In the genomic region with DNA sequence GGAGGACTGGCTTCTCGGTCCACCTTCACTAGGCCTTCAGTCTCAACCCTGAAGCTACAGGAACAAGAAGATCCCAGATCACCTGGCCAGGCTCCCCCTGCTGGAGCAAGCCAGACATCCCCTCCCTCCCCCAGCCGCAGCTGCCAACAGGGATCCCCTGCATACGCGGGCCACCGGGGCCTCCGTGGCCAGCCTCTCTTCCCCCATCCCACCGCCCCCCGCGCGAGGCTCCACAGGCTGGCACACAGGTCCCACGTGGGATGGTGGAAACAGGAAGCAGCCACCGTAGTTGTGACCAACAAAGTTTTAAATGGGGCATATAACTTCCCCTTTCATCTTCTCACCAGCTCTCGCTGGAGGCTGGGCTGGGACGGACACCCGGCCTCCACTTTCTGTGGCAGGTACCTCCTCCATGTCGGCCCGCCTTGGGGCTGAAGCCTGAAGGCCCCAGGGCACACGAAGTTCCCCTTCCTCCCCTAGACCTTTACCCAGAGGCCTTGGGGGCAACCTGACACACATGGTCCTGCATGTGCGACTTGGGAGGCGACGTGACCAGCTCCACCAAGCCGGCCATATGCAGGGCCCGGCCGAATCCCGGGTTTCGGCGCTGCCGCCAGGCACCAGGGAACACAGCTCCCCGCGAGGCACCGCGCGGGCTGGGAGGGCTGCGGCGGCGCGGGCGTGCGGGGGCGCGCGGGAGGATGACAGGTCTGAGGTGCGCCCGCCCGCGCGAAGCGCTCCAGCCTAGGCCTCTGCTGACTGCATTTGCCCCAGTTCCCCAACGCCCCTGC, we compare ENCODE assay signal across 8 cellular contexts. TPM values are rescaled to one million over a fixed set of nuclear protein-coding genes. Genes with fewer than 3 reads are reported as not detected.
A peak's percentile ranks its signal among the peaks of the same experiment; 100 is the strongest.
DNase-seq lines count a peak whose midpoint lies in the region; ATAC-seq, FAIRE-seq and TF ChIP-seq lines count a peak whose summit lies in the region.

No MANE protein-coding gene starts in this region.

- H3K4me2 ChIP-seq in A549 = peak overlapping the region; percentile 99

- H3K4me3 Mint-ChIP-seq in activated B cell treated with CpG ODN at 0.5 μM for 24 hours = peak overlapping the region; percentile 87

- DNase-seq in A549 (ENCODE audit: low read depth in 1 of 2, low spot score in 1 of 2) = peak; percentile 83 to 97
- peak; percentile 74 for DNase-seq in NCI-H2227 (lab: John Stamatoyannopoulos, UW; ENCODE audit: unreplicated experiment)
- DNase-seq in activated B cell treated with CpG ODN at 0.5 μM for 24 hours = peak; percentile 77
- DNase-seq in cardiac fibroblast (ENCODE audit: low read depth in 2 of 2) = peak; percentile 63 to 68
- DNase-seq in stimulated activated CD4-positive, alpha-beta T cell treated with anti-CD3 and anti-CD28 coated beads, Interleukin-2, amount 100 ng/mL, for 24 hours = peak; percentile 78 to 79

- H3K4me1 Mint-ChIP-seq in activated B cell treated with CpG ODN at 0.5 μM for 24 hours = peaks cover 86% of the 10 kb centered on the region

- intact Hi-C loops in activated B cell treated with CpG ODN at 0.5 μM for 24 hours (cut with micrococcal nuclease) = loop anchor here (1.0 kb wide), 3 partner anchors 30 to 192 kb away; partner anchors contain the start of genes COQ6 and FAM161B

- TF ChIP-seq EP300 in A549 (IDR thresholded peaks at IDR 0.05) = no peak

- H3K9me3 Mint-ChIP-seq in activated B cell treated with CpG ODN at 0.5 μM for 24 hours = no peaks in the 10 kb centered on the region

- no peaks in the 10 kb centered on the region for H3K27me3 Mint-ChIP-seq in activated B cell treated with CpG ODN at 0.5 μM for 24 hours

- in situ Hi-C loops in GM18951 (cut with MboI; ENCODE audit: low sequenced_read_pairs, unreplicated experiment) = no loop called here

- peaks cover 8% of the 10 kb centered on the region for H3K36me3 Mint-ChIP-seq in activated B cell treated with CpG ODN at 0.5 μM for 24 hours (ENCODE audit: low read depth)

- 4% methylated on average over 37 of the region's 49 CpGs for WGBS in A549 (ENCODE audit: missing lambda C conversion rate)

- H3K4me1 ChIP-seq in A549 = peaks cover 82% of the 10 kb centered on the region

- no peaks in the 10 kb centered on the region for H3K27me3 ChIP-seq in layer of hippocampus (ENCODE audit: control insufficient read depth, insufficient read depth, low read length)

- TF ChIP-seq RAD21 in A549 (conservative IDR thresholded peaks at IDR 0.05 in 1 of 2, IDR thresholded peaks at IDR 0.05 in 1 of 2) = peak; percentile 39 to 51; a peak in 4 of 5 replicates

- CTCF ChIA-PET in A549 (lab: Yijun Ruan, JAX) = interaction anchor here (0.6 to 12.5 kb wide), 28 partner anchors 8 to 251 kb away, joined by 3 to 210 read pairs (median 5); partner anchors contain the start of genes DNAL1 and PTGR2
- CTCF ChIA-PET in activated B cell treated with CpG ODN at 0.5 μM for 24 hours (lab: Charles Lee) = interaction anchor here (1.0 to 4.9 kb wide), 8 partner anchors 10 to 30 kb away, joined by 3 to 43 read pairs (median 14); no protein-coding TSS in a partner anchor

- H3K27ac Mint-ChIP-seq in activated B cell treated with CpG ODN at 0.5 μM for 24 hours = peak overlapping the region; percentile 92

- TF ChIP-seq CTCF in A549 (IDR thresholded peaks at IDR 0.05) = peak; percentile 66
- TF ChIP-seq CTCF in activated B cell treated with CpG ODN at 0.5 μM for 24 hours (IDR thresholded peaks at IDR 0.05) = no peak
- TF ChIP-seq CTCF in cardiac fibroblast (IDR thresholded peaks at IDR 0.05; ENCODE audit: low read depth, low read length) = peak; percentile 69

- POLR2A ChIA-PET in A549 (lab: Yijun Ruan, JAX) = interaction anchor here (0.6 to 5.4 kb wide), 7 partner anchors 15 to 128 kb away, joined by 3 to 70 read pairs (median 4); partner anchors contain the start of genes PTGR2 and ZNF410
- POLR2A ChIA-PET in activated B cell treated with CpG ODN at 0.5 μM for 24 hours (lab: Charles Lee) = interaction anchor here (0.6 to 14.6 kb wide), 18 partner anchors 9 to 323 kb away, joined by 3 to 493 read pairs (median 6); partner anchors contain the start of genes COQ6, DNAL1, FAM161B and PNMA1

- ATAC-seq in A549 = peak; percentile 44 to 60; a peak in 5 of 6 replicates
- peak; percentile 40 for ATAC-seq in activated B cell treated with CpG ODN at 0.5 μM for 24 hours (ENCODE audit: low read depth)
- no peak for ATAC-seq in GM18519 (IDR thresholded peaks at IDR 0.05; ENCODE audit: low FRiP score, unreplicated experiment)

- peak overlapping the region; percentile 81 for H3K4me3 ChIP-seq in A549
- peak overlapping the region; percentile 78 to 82 for H3K4me3 ChIP-seq in cardiac fibroblast (replicated peaks in 1 of 2; ENCODE audit: low read depth in 2 of 2, low read length in 2 of 2)

- H3K27ac ChIP-seq in A549 (peak overlapping the region; percentile 88 to 99), layer of hippocampus (ENCODE audit: low read depth, low read length) (peak overlapping the region; percentile 90)

- H3K9me3 ChIP-seq in A549 = no peaks in the 10 kb centered on the region

- no peak for FAIRE-seq in A549 (lab: Jason Lieb, UNC)

- TF ChIP-seq POLR2A in A549 (IDR thresholded peaks at IDR 0.05; ENCODE audit: low read length) = no peak; the same call in 1 of the 2 replicates
- peak; percentile 61 for TF ChIP-seq POLR2A in GM18951 (IDR thresholded peaks at IDR 0.05; ENCODE audit: extremely low read depth, insufficient read depth, insufficient read length)

TF ChIP-seq in A549, 52 proteins besides CTCF, POLR2A, EP300 and RAD21 (continues in another document):
- TF ChIP-seq KDM5A (IDR thresholded peaks at IDR 0.05) = no peak
- TF ChIP-seq, protein P1, sequence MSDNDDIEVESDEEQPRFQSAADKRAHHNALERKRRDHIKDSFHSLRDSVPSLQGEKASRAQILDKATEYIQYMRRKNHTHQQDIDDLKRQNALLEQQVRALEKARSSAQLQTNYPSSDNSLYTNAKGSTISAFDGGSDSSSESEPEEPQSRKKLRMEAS (IDR thresholded peaks at IDR 0.05) = peak; percentile 76
- no peak for TF ChIP-seq PBX3 (IDR thresholded peaks at IDR 0.05)
- no peak for TF ChIP-seq JUN (IDR thresholded peaks at IDR 0.05)
- TF ChIP-seq RFX5 (IDR thresholded peaks at IDR 0.05) = no peak
- TF ChIP-seq CBX8 (IDR thresholded peaks at IDR 0.05) = no peak
- no peak for TF ChIP-seq SREBF2 (IDR thresholded peaks at IDR 0.05)
- TF ChIP-seq ZC3H11A (IDR thresholded peaks at IDR 0.05) = no peak
- no peak for TF ChIP-seq MAZ (IDR thresholded peaks at IDR 0.05; ENCODE audit: borderline replicate concordance, low read depth, low read length)
- TF ChIP-seq TP53 (CRISPR knock-in tag; IDR thresholded peaks at IDR 0.05) = peak; percentile 42; the same call in 1 of the 2 replicates
- TF ChIP-seq HDAC2 (IDR thresholded peaks at IDR 0.05) = peak; percentile 49; the same call in 1 of the 2 replicates
- TF ChIP-seq ESRRA (IDR thresholded peaks at IDR 0.05; ENCODE audit: borderline replicate concordance, low read length) = no peak
- TF ChIP-seq HOXA7 (CRISPR knock-in tag; IDR thresholded peaks at IDR 0.05) = no peak
- TF ChIP-seq GATA3 (IDR thresholded peaks at IDR 0.05; ENCODE audit: borderline replicate concordance) = no peak
- peak; percentile 65 for TF ChIP-seq SMC3 (IDR thresholded peaks at IDR 0.05)
- no peak for TF ChIP-seq BCL3 (IDR thresholded peaks at IDR 0.05)
- no peak for TF ChIP-seq ZNF302 (CRISPR knock-in tag; IDR thresholded peaks at IDR 0.05)
- TF ChIP-seq POLR2AphosphoS2 (conservative IDR thresholded peaks at IDR 0.05; ENCODE audit: low read length) = no peak
- no peak for TF ChIP-seq MAFK (IDR thresholded peaks at IDR 0.05; ENCODE audit: partially characterized antibody)
- TF ChIP-seq PHF8 (IDR thresholded peaks at IDR 0.05; ENCODE audit: borderline replicate concordance, low read depth) = 0 out of 2 replicates have a peak, but pooled peaks have one; percentile 21
- TF ChIP-seq, protein P2, sequence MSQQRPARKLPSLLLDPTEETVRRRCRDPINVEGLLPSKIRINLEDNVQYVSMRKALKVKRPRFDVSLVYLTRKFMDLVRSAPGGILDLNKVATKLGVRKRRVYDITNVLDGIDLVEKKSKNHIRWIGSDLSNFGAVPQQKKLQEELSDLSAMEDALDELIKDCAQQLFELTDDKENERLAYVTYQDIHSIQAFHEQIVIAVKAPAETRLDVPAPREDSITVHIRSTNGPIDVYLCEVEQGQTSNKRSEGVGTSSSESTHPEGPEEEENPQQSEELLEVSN (IDR thresholded peaks at IDR 0.05; ENCODE audit: borderline replicate concordance, low read depth) = peak; percentile 50; the same call in 1 of the 2 replicates
- TF ChIP-seq ZSCAN20 (CRISPR knock-in tag; IDR thresholded peaks at IDR 0.05) = no peak
- TF ChIP-seq CBX2 (IDR thresholded peaks at IDR 0.05; ENCODE audit: borderline replicate concordance, low read depth) = no peak
- no peak for TF ChIP-seq NFE2L2 (conservative IDR thresholded peaks at IDR 0.05; ENCODE audit: low read length)

RNA-seq across cellular contexts. Expression of gene PNMA1, which starts 44.4 kb away (rescaled TPM):
- polyA plus RNA-seq in A549 (2011; rRNA removed) (20.8 and 21.2 TPM in 2 replicates), A549 (2017; fragmentation: RNase III; extraction: RNeasy Plus Mini Kit Qiagen cat#74134 plus additional on column Dnase treatment) (43.4 to 49.8 TPM (median 47.3 TPM) in 3 replicates)
- 25.0 and 27.8 TPM in 2 replicates for polyA plus RNA-seq in A549 (2012; cell fraction: cytosol; rRNA removed)
- 28.3 and 29.6 TPM in 2 replicates for polyA plus RNA-seq in A549 (2012; cell fraction: nucleus; rRNA removed)
- 6.2 and 10.5 TPM in 2 replicates for polyA minus RNA-seq in A549 (2011; rRNA and poly(A)+ RNA removed)
- total RNA-seq in activated B cell treated with CpG ODN at 0.5 μM for 24 hours = 19.9 and 22.2 TPM in 2 replicates
